In genomic region chr19:45229056-45229455, GRCh38 we compare ENCODE assay signal across 5 cellular contexts. TPM values are rescaled to one million over a fixed set of nuclear protein-coding genes. Genes with fewer than 3 reads are reported as not detected.
"Had no signal": no experiment of that assay in that cellular context is flagged by ENCODE, and none has a peak within 500 bp of the region (broad histone marks: within the 10 kb centered on the region; RNA-seq: fewer than 3 reads in every experiment).

No MANE protein-coding gene starts in this region.

RNA-seq across cellular contexts. Expression of gene EXOC3L2, which starts 16.2 kb away (rescaled TPM):
- total RNA-seq: M059J, PC-3, RPMI7951, SJCRH30, SK-MEL-5 had no signal
